Comparison of ENCODE assay signal across 8 cellular contexts in the genomic region with DNA sequence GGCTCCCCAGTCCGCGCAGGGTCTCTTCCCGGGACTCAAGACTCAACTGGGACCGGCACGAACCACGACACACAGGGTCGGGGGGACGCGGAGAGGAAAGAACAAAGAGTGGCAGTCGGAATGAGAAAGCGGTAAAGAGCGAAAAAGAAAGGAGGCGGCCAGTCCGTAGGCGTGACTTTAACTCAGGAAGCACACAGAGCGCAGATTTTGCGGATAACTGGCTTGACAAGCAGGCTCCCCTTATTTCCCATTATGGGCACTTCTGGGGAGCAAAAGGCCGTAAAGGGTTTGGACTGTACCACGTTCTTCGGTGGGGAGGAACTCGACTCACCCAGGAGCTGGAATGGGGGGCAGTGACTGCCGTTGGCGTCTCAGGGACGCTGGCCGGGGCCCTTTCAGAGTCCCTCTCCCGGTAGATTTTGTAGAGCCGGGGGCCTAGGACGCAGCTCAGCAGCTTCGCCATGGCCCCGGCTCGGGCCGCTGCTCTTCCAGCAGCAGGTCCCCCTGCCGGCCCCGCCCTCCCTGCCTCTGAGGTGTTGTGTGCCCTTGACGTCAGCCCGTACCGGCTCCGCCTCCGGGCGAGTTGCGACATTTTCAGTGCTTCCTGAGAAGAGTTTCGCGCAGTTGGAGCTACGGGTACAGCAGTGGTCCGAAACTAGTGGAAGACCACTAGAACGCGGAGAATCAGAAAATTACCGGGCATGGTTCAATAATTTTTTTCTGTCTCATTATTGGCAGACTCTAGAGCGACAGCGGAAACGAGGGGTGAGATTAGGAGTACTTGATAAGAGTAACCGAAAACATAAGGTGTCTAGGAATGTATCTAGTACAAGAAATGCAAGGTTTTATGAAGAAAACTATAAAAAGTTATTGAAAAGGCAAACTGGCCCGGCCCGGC. TPM values are rescaled to one million over a fixed set of nuclear protein-coding genes. Genes with fewer than 3 reads are reported as not detected.
DNase-seq lines count a peak whose midpoint lies in the region; ATAC-seq and TF ChIP-seq lines count a peak whose summit lies in the region.

ABHD16A (minus strand) TSS at position 506 of the 898 bp plus-strand sequence; CDS start at position 463, 43 bp downstream.

- no peaks in the 10 kb centered on the region for H3K9me2 ChIP-seq in GM23248 (ENCODE audit: insufficient read depth)

- DNase-seq in DMS53 treated with DMSO at 0.1 percent for 48 hours (lab: John Stamatoyannopoulos, UW; ENCODE audit: unreplicated experiment) (peak; percentile 89), GM23248 (peak; percentile 99), LNCaP clone FGC (ENCODE audit: low read depth) (peak; percentile 90), RWPE1 (ENCODE audit: low spot score) (peak; percentile 99), fibroblast of lung (ENCODE audit: low read depth in 2 of 2) (peak; percentile 98 to 99)
- peak; percentile 93 to 97 (median 96) for DNase-seq in naive thymus-derived CD4-positive, alpha-beta T cell
- DNase-seq in stimulated activated naive B cell treated with anti-CD40 and anti-IgM and Interleukin-4, amounts not matched to agents 10 μg/mL and 1 μg/mL and 100 μg/mL, for 72 hours = peak; percentile 97

- H3K4me3 ChIP-seq in GM23248 (peak within 1 kb of the TSS; percentile 96), LNCaP clone FGC (ENCODE audit: low read depth, low read length) (peak within 1 kb of the TSS; percentile 92), fibroblast of lung (replicated peaks in 1 of 4; ENCODE audit: control extremely low read depth in 1 of 4, insufficient read depth in 1 of 4, low read depth in 3 of 4, low read length in 4 of 4) (peak within 1 kb of the TSS; percentile 76 to 93 (median 82))
- H3K4me3 ChIP-seq in naive thymus-derived CD4-positive, alpha-beta T cell (ENCODE audit: low read length) = peak within 1 kb of the TSS; percentile 98

- peak within 1 kb of the TSS; percentile 98 for H3K4me3 Mint-ChIP-seq in activated T-helper 17 cell treated with anti-CD3 and anti-CD28 coated beads, Interleukin-2, amount 50 U/mL, for 72 hours
- peak within 1 kb of the TSS; percentile 92 to 100 (median 98) for H3K4me3 Mint-ChIP-seq in naive thymus-derived CD4-positive, alpha-beta T cell
- H3K4me3 Mint-ChIP-seq in stimulated activated naive B cell treated with anti-CD40 and anti-IgM and Interleukin-4, amounts not matched to agents 10 μg/mL and 1 μg/mL and 100 μg/mL, for 72 hours = peak within 1 kb of the TSS; percentile 96 to 99

- H3K9me3 Mint-ChIP-seq in activated T-helper 17 cell treated with anti-CD3 and anti-CD28 coated beads, Interleukin-2, amount 50 U/mL, for 72 hours = no peaks in the 10 kb centered on the region
- no peaks in the 10 kb centered on the region for H3K9me3 Mint-ChIP-seq in naive thymus-derived CD4-positive, alpha-beta T cell
- no peaks in the 10 kb centered on the region for H3K9me3 Mint-ChIP-seq in stimulated activated naive B cell treated with anti-CD40 and anti-IgM and Interleukin-4, amounts not matched to agents 10 μg/mL and 1 μg/mL and 100 μg/mL, for 72 hours

- TF ChIP-seq CTCF in LNCaP clone FGC (IDR thresholded peaks at IDR 0.05; ENCODE audit: control insufficient read depth, extremely low read depth, insufficient read depth) (no peak), RWPE1 (conservative IDR thresholded peaks at IDR 0.05; ENCODE audit: low read depth) (no peak), fibroblast of lung (conservative IDR thresholded peaks at IDR 0.05 in 1 of 2, IDR thresholded peaks at IDR 0.05 in 1 of 2; ENCODE audit: low read depth in 1 of 2, low read length in 2 of 2) (no peak)

- H3K4me2 ChIP-seq in GM23248 (ENCODE audit: unreplicated experiment) = peak within 1 kb of the TSS; percentile 99
- peak within 1 kb of the TSS; percentile 98 for H3K4me2 ChIP-seq in fibroblast of lung (ENCODE audit: extremely low read depth, insufficient read depth, low read length)

- CTCF ChIA-PET in RWPE1 (lab: Yijun Ruan, JAX) = interaction anchor here (1.4 kb wide), 1 partner anchor 10 kb away, joined by 4 read pairs; no protein-coding TSS in a partner anchor
- CTCF ChIA-PET in naive thymus-derived CD4-positive, alpha-beta T cell (lab: Charles Lee) = interaction anchor here (1.4 kb wide), 1 partner anchor 9 kb away, joined by 5 read pairs; no protein-coding TSS in a partner anchor

- peaks cover 32% of the 10 kb centered on the region for H3K36me3 Mint-ChIP-seq in activated T-helper 17 cell treated with anti-CD3 and anti-CD28 coated beads, Interleukin-2, amount 50 U/mL, for 72 hours (ENCODE audit: low read depth)
- peaks cover 0 to 4% (median 3%) of the 10 kb centered on the region in 5 donors for H3K36me3 Mint-ChIP-seq in naive thymus-derived CD4-positive, alpha-beta T cell
- H3K36me3 Mint-ChIP-seq in stimulated activated naive B cell treated with anti-CD40 and anti-IgM and Interleukin-4, amounts not matched to agents 10 μg/mL and 1 μg/mL and 100 μg/mL, for 72 hours = peaks cover 4 to 13% of the 10 kb centered on the region in 2 donors

- in situ Hi-C loops in GM23248 (cut with MboI) = no loop called here

- H4K20me1 ChIP-seq in GM23248 (ENCODE audit: insufficient read depth) (no peaks in the 10 kb centered on the region), fibroblast of lung (ENCODE audit: control insufficient read depth, extremely low read depth, insufficient read depth, low read length) (no peaks in the 10 kb centered on the region)

- WGBS in GM23248 (ENCODE audit: low coverage in 1 of 2, low lambda C conversion rate in 2 of 2, missing lambda C conversion rate in 2 of 2), 2 experiments = 2% methylated on average over 48 to 54 of the region's 54 CpGs

- no peaks in the 10 kb centered on the region for H3F3A ChIP-seq in GM23248 (ENCODE audit: insufficient read depth)

- no peaks in the 10 kb centered on the region for H3K27me3 Mint-ChIP-seq in activated T-helper 17 cell treated with anti-CD3 and anti-CD28 coated beads, Interleukin-2, amount 50 U/mL, for 72 hours
- H3K27me3 Mint-ChIP-seq in naive thymus-derived CD4-positive, alpha-beta T cell = peaks cover 0 to 2% (median 0%) of the 10 kb centered on the region in 5 donors
- no peaks in the 10 kb centered on the region for H3K27me3 Mint-ChIP-seq in stimulated activated naive B cell treated with anti-CD40 and anti-IgM and Interleukin-4, amounts not matched to agents 10 μg/mL and 1 μg/mL and 100 μg/mL, for 72 hours

- peak within 1 kb of the TSS; percentile 90 for H3K27ac ChIP-seq in GM23248
- peak within 1 kb of the TSS; percentile 93 for H3K27ac ChIP-seq in RWPE1
- H3K27ac ChIP-seq in fibroblast of lung (ENCODE audit: insufficient read depth, low read length) = peak within 1 kb of the TSS; percentile 98
- peak within 1 kb of the TSS; percentile 98 for H3K27ac ChIP-seq in naive thymus-derived CD4-positive, alpha-beta T cell (ENCODE audit: low read depth, low read length)

- H3K79me2 ChIP-seq in GM23248 (ENCODE audit: insufficient read depth) (peaks cover 36% of the 10 kb centered on the region), fibroblast of lung (ENCODE audit: control insufficient read depth, insufficient read depth, low read length) (peaks cover 22% of the 10 kb centered on the region)

- peak within 1 kb of the TSS; percentile 98 for H3K27ac Mint-ChIP-seq in activated T-helper 17 cell treated with anti-CD3 and anti-CD28 coated beads, Interleukin-2, amount 50 U/mL, for 72 hours
- peak within 1 kb of the TSS; percentile 95 to 98 (median 97) for H3K27ac Mint-ChIP-seq in naive thymus-derived CD4-positive, alpha-beta T cell
- peak within 1 kb of the TSS; percentile 98 for H3K27ac Mint-ChIP-seq in stimulated activated naive B cell treated with anti-CD40 and anti-IgM and Interleukin-4, amounts not matched to agents 10 μg/mL and 1 μg/mL and 100 μg/mL, for 72 hours

- peak; percentile 97 for ATAC-seq in activated T-helper 17 cell treated with anti-CD3 and anti-CD28 coated beads, Interleukin-2, amount 50 U/mL, for 72 hours (replicated peaks)
- peak; percentile 95 for ATAC-seq in naive thymus-derived CD4-positive, alpha-beta T cell
- peak; percentile 97 to 98 for ATAC-seq in stimulated activated naive B cell treated with anti-CD40 and anti-IgM and Interleukin-4, amounts not matched to agents 10 μg/mL and 1 μg/mL and 100 μg/mL, for 72 hours (replicated peaks)

- H3K27me3 ChIP-seq in GM23248 (replicated peaks; ENCODE audit: insufficient read depth) (no peaks in the 10 kb centered on the region), fibroblast of lung (ENCODE audit: control insufficient read depth, insufficient read depth, low read length) (no peaks in the 10 kb centered on the region)
- H3K27me3 ChIP-seq in naive thymus-derived CD4-positive, alpha-beta T cell (ENCODE audit: control insufficient read depth in 2 of 2, insufficient read depth in 2 of 2, low read length in 2 of 2) = no peaks in the 10 kb centered on the region

- intact Hi-C loops in naive thymus-derived CD4-positive, alpha-beta T cell (cut with micrococcal nuclease) = loop anchor here (1.0 to 10.0 kb wide), 13 partner anchors 22 to 427 kb away; partner anchors contain the start of genes BAG6 (in 2 of the 2), DDX39B (in 2 of the 2), PRRC2A (in 2 of the 2) and ATP6V1G2 (in 1 of the 2)

- H3K4me1 ChIP-seq in GM23248 (ENCODE audit: insufficient read depth) (peaks cover 8% of the 10 kb centered on the region), fibroblast of lung (ENCODE audit: control insufficient read depth, extremely low read depth, insufficient read depth, low read length) (peaks cover 8% of the 10 kb centered on the region)
- H3K4me1 ChIP-seq in naive thymus-derived CD4-positive, alpha-beta T cell (ENCODE audit: control insufficient read depth in 2 of 2, insufficient read depth in 2 of 2, low read length in 2 of 2) = peaks cover 21 to 28% of the 10 kb centered on the region in 2 donors

- peak within 1 kb of the TSS; percentile 86 for H3K9ac ChIP-seq in GM23248
- peak within 1 kb of the TSS; percentile 96 for H3K9ac ChIP-seq in fibroblast of lung (ENCODE audit: insufficient read depth, low read length)

- POLR2A ChIA-PET in RWPE1 (lab: Yijun Ruan, JAX; ENCODE audit: low non-redundant PET) = interaction anchor here (0.6 to 0.8 kb wide), 2 partner anchors 50 to 128 kb away, joined by 3 to 4 read pairs; no protein-coding TSS in a partner anchor
- POLR2A ChIA-PET in naive thymus-derived CD4-positive, alpha-beta T cell (lab: Charles Lee) = interaction anchor here (0.6 to 2.7 kb wide), 30 partner anchors 9 to 1268 kb away, joined by 3 to 19 read pairs (median 4); partner anchors contain the start of genes BAG6, C6orf47, GPANK1 and HSPA1A

- H3K9me3 ChIP-seq in GM23248 (ENCODE audit: low read depth) (no peaks in the 10 kb centered on the region), fibroblast of lung (ENCODE audit: control insufficient read depth, insufficient read depth, low read depth, low read length) (no peaks in the 10 kb centered on the region)
- no peaks in the 10 kb centered on the region for H3K9me3 ChIP-seq in naive thymus-derived CD4-positive, alpha-beta T cell (ENCODE audit: control insufficient read depth in 2 of 3, low read length in 3 of 3)

- peaks cover 6% of the 10 kb centered on the region; the same call in 1 of the 2 replicates for H3K36me3 ChIP-seq in GM23248 (ENCODE audit: low read depth)
- H3K36me3 ChIP-seq in fibroblast of lung (ENCODE audit: control insufficient read depth, insufficient read depth, low read length) = no peaks in the 10 kb centered on the region
- peaks cover 0 to 19% (median 0%) of the 10 kb centered on the region in 3 experiments for H3K36me3 ChIP-seq in naive thymus-derived CD4-positive, alpha-beta T cell (ENCODE audit: control insufficient read depth in 2 of 3, insufficient read depth in 3 of 3, low read length in 3 of 3)

- peaks cover 14% of the 10 kb centered on the region for H3K4me1 Mint-ChIP-seq in activated T-helper 17 cell treated with anti-CD3 and anti-CD28 coated beads, Interleukin-2, amount 50 U/mL, for 72 hours
- peaks cover 15 to 38% (median 30%) of the 10 kb centered on the region in 7 donors for H3K4me1 Mint-ChIP-seq in naive thymus-derived CD4-positive, alpha-beta T cell
- H3K4me1 Mint-ChIP-seq in stimulated activated naive B cell treated with anti-CD40 and anti-IgM and Interleukin-4, amounts not matched to agents 10 μg/mL and 1 μg/mL and 100 μg/mL, for 72 hours = peaks cover 16 to 25% of the 10 kb centered on the region in 2 donors

- peak within 1 kb of the TSS; percentile 96 for H2AFZ ChIP-seq in GM23248
- H2AFZ ChIP-seq in fibroblast of lung (ENCODE audit: low read length) = peak within 1 kb of the TSS; percentile 93

RNA-seq across cellular contexts. Expression of gene ABHD16A, which starts in this region (rescaled TPM):
- 54.0 and 59.9 TPM in 2 replicates for total RNA-seq in GM23248 (2014; rRNA removed; shearing (Covaris generic))
- polyA plus RNA-seq in GM23248 (2016; fragmentation: Nextera tagmentation; extraction: Ambion mirVana) = 48.0 and 48.5 TPM in 2 replicates
- total RNA-seq in activated T-helper 17 cell treated with anti-CD3 and anti-CD28 coated beads, Interleukin-2, amount 50 U/mL, for 72 hours = 10 to 100 TPM; 31.4 to 31.7 TPM
- 62.1 and 72.0 TPM in 2 replicates for total RNA-seq in fibroblast of lung
- polyA plus RNA-seq in fibroblast of lung = 24.2 and 25.1 TPM in 2 replicates
- 26.8 and 27.0 TPM in 2 replicates for polyA plus RNA-seq in fibroblast of lung (2012)
- 93.5 and 93.6 TPM in 2 replicates for polyA minus RNA-seq in fibroblast of lung (ENCODE audit: low replicate concordance)
- total RNA-seq in naive thymus-derived CD4-positive, alpha-beta T cell = 10 to 100 TPM; 60.1 to 71.7 (median 65.2) TPM
- polyA plus RNA-seq in naive thymus-derived CD4-positive, alpha-beta T cell = 10 to 100 TPM; 31.1 to 42.5 TPM

Comparison
In these comparisons a context has a peak if more than half of its experiments do, and no peak if none do; other contexts are left out.
1. Peak in every context shown above with its lines: DNase-seq, ATAC-seq, H3K4me3 ChIP-seq and H3K27ac ChIP-seq.